Comparison of ENCODE assay signal across 2 cellular contexts in the genomic region with DNA sequence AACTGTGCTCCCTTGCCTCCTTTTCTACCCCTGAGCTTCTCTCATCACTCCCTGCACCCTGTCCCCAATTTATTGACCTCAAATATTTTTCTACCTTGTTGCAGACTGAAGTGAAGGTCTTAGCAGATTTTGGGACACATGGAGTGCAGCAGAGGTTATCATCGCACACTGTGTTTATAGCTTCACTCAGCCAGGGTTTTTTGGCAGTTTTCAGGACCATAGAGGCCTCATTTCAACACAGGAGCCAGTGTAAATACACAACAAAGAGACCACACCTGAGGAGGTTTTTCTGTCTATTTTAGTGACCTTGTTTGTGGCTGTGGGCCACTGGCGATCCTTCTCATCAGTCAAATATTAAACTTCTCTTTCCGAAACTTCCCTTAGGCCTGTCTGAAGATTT.
A peak's percentile ranks its signal among the peaks of the same experiment; 100 is the strongest.
TF ChIP-seq lines count a peak whose summit lies in the region.

No MANE protein-coding gene starts in this region.

TF ChIP-seq in HepG2, 621 proteins besides CTCF, POLR2A, EP300 and RAD21 (continues in another document):
- TF ChIP-seq ZMYM4 (CRISPR knock-in tag; IDR thresholded peaks at IDR 0.05) = peak; percentile 57
- TF ChIP-seq, protein P1, sequence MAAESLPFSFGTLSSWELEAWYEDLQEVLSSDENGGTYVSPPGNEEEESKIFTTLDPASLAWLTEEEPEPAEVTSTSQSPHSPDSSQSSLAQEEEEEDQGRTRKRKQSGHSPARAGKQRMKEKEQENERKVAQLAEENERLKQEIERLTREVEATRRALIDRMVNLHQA (CRISPR knock-in tag; IDR thresholded peaks at IDR 0.05) = no peak
- no peak for TF ChIP-seq ZNF33B (CRISPR knock-in tag; IDR thresholded peaks at IDR 0.05)
- 0 out of 2 replicates have a peak, but pooled peaks have one; percentile 16 for TF ChIP-seq FOXA3 (CRISPR knock-in tag; IDR thresholded peaks at IDR 0.05)
- TF ChIP-seq MZF1 (CRISPR knock-in tag; IDR thresholded peaks at IDR 0.05; ENCODE audit: borderline replicate concordance) = no peak
- no peak for TF ChIP-seq ZNF33A (CRISPR knock-in tag; IDR thresholded peaks at IDR 0.05; ENCODE audit: borderline replicate concordance)
- TF ChIP-seq HOXA3 (CRISPR knock-in tag; IDR thresholded peaks at IDR 0.05) = no peak
- TF ChIP-seq, protein P2, sequence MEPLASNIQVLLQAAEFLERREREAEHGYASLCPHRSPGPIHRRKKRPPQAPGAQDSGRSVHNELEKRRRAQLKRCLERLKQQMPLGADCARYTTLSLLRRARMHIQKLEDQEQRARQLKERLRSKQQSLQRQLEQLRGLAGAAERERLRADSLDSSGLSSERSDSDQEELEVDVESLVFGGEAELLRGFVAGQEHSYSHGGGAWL (CRISPR knock-in tag; IDR thresholded peaks at IDR 0.05) = no peak
- TF ChIP-seq NAIF1 (CRISPR knock-in tag; IDR thresholded peaks at IDR 0.05; ENCODE audit: borderline replicate concordance) = no peak
- no peak for TF ChIP-seq ZNF761 (CRISPR knock-in tag; conservative IDR thresholded peaks at IDR 0.05)
- 0 out of 2 replicates have a peak, but pooled peaks have one; percentile 30 for TF ChIP-seq MED1 (CRISPR knock-in tag; IDR thresholded peaks at IDR 0.05)
- TF ChIP-seq TBX2 (CRISPR knock-in tag; IDR thresholded peaks at IDR 0.05; ENCODE audit: borderline replicate concordance) = peak; percentile 42; the same call in 1 of the 2 replicates
- TF ChIP-seq, protein P3, sequence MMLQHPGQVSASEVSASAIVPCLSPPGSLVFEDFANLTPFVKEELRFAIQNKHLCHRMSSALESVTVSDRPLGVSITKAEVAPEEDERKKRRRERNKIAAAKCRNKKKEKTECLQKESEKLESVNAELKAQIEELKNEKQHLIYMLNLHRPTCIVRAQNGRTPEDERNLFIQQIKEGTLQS (CRISPR knock-in tag; IDR thresholded peaks at IDR 0.05) = no peak
- TF ChIP-seq ZNF382 (CRISPR knock-in tag; IDR thresholded peaks at IDR 0.05; ENCODE audit: borderline replicate concordance) = no peak
- TF ChIP-seq MYC (CRISPR knock-in tag; IDR thresholded peaks at IDR 0.05; ENCODE audit: borderline replicate concordance) = no peak
- TF ChIP-seq, protein P4, sequence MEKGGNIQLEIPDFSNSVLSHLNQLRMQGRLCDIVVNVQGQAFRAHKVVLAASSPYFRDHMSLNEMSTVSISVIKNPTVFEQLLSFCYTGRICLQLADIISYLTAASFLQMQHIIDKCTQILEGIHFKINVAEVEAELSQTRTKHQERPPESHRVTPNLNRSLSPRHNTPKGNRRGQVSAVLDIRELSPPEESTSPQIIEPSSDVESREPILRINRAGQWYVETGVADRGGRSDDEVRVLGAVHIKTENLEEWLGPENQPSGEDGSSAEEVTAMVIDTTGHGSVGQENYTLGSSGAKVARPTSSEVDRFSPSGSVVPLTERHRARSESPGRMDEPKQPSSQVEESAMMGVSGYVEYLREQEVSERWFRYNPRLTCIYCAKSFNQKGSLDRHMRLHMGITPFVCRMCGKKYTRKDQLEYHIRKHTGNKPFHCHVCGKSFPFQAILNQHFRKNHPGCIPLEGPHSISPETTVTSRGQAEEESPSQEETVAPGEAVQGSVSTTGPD (CRISPR knock-in tag; IDR thresholded peaks at IDR 0.05) = no peak
- TF ChIP-seq, protein P5, sequence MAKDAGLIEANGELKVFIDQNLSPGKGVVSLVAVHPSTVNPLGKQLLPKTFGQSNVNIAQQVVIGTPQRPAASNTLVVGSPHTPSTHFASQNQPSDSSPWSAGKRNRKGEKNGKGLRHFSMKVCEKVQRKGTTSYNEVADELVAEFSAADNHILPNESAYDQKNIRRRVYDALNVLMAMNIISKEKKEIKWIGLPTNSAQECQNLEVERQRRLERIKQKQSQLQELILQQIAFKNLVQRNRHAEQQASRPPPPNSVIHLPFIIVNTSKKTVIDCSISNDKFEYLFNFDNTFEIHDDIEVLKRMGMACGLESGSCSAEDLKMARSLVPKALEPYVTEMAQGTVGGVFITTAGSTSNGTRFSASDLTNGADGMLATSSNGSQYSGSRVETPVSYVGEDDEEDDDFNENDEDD (CRISPR knock-in tag; IDR thresholded peaks at IDR 0.05; ENCODE audit: borderline replicate concordance) = no peak
- TF ChIP-seq ZNF850 (CRISPR knock-in tag; conservative IDR thresholded peaks at IDR 0.05) = no peak
- no peak for TF ChIP-seq ZNF317 (CRISPR knock-in tag; IDR thresholded peaks at IDR 0.05)
- TF ChIP-seq, protein P6, sequence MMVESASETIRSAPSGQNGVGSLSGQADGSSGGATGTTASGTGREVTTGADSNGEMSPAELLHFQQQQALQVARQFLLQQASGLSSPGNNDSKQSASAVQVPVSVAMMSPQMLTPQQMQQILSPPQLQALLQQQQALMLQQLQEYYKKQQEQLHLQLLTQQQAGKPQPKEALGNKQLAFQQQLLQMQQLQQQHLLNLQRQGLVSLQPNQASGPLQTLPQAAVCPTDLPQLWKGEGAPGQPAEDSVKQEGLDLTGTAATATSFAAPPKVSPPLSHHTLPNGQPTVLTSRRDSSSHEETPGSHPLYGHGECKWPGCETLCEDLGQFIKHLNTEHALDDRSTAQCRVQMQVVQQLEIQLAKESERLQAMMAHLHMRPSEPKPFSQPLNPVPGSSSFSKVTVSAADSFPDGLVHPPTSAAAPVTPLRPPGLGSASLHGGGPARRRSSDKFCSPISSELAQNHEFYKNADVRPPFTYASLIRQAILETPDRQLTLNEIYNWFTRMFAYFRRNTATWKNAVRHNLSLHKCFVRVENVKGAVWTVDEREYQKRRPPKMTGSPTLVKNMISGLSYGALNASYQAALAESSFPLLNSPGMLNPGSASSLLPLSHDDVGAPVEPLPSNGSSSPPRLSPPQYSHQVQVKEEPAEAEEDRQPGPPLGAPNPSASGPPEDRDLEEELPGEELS (CRISPR knock-in tag; IDR thresholded peaks at IDR 0.05) = peak; percentile 64
- no peak for TF ChIP-seq XRCC5 (optimal IDR thresholded peaks at IDR 0.05; ENCODE audit: low read length)
- TF ChIP-seq LCORL (IDR thresholded peaks at IDR 0.05) = no peak
- 0 out of 2 replicates have a peak, but pooled peaks have one; percentile 23 for TF ChIP-seq LCORL (CRISPR knock-in tag; IDR thresholded peaks at IDR 0.05)
- no peak for TF ChIP-seq ZNF501 (CRISPR knock-in tag; IDR thresholded peaks at IDR 0.05)
- TF ChIP-seq RARG (CRISPR knock-in tag; IDR thresholded peaks at IDR 0.05; ENCODE audit: low read depth) = no peak
- TF ChIP-seq, protein P7, sequence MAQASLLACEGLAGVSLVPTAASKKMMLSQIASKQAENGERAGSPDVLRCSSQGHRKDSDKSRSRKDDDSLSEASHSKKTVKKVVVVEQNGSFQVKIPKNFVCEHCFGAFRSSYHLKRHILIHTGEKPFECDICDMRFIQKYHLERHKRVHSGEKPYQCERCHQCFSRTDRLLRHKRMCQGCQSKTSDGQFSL (CRISPR knock-in tag; IDR thresholded peaks at IDR 0.05) = no peak

TF ChIP-seq in H1, 55 proteins besides CTCF, POLR2A, EP300 and RAD21:
- TF ChIP-seq RXRA (IDR thresholded peaks at IDR 0.05; ENCODE audit: insufficient read depth, low read depth, low read length) = no peak
- no peak for TF ChIP-seq SIRT6 (IDR thresholded peaks at IDR 0.05; ENCODE audit: low read length)
- no peak for TF ChIP-seq CREB1 (IDR thresholded peaks at IDR 0.05)
- no peak for TF ChIP-seq SAP30 (IDR thresholded peaks at IDR 0.05; ENCODE audit: insufficient read depth, insufficient replicate concordance, low read length)
- TF ChIP-seq BACH1 (IDR thresholded peaks at IDR 0.05; ENCODE audit: low read length) = no peak
- no peak for TF ChIP-seq NRF1 (IDR thresholded peaks at IDR 0.05; ENCODE audit: low read depth, low read length)
- no peak for TF ChIP-seq JUND (IDR thresholded peaks at IDR 0.05; ENCODE audit: low read length)
TF ChIP-seq in H1: peak in this region for 0.
